In the genomic region with DNA sequence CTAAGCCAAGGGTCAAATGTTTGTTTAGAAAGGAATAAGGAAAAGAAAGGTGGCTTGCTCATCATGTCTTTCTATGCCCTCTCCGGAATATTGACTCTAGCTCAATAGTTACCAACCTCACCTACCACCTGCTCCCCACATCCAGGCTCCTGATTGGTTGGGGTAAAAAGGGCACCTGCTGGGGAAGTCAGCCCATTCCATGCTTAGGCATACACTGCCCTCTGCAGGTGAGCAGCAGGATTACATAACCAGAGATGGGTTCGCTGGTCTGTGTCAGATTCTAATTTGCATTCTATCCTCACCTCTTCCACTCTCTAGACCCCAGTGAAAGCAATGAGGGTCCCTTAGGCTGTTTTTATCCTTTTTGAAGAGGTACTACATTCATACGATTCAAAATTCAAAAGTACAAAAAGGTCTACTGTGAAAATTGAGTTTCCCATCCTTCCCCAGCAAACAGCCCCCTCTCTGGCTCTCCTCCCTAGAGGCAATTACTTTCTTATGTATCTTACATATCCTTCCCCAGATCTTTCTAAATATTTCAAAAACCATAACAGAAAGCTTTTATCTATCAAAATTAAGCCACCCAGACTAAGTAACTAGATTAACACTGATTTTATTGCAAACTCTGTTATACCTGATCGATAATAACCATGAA, we compare ENCODE assay signal across 1 cellular context.
TF ChIP-seq lines count a peak whose summit lies in the region.

No MANE protein-coding gene starts in this region.

TF ChIP-seq in HepG2, 621 proteins besides CTCF, POLR2A, EP300 and RAD21 (continued from another document):
- TF ChIP-seq NFYB (CRISPR knock-in tag; IDR thresholded peaks at IDR 0.05) (peak; percentile 45; the same call in 1 of the 2 replicates), THRA (CRISPR knock-in tag; IDR thresholded peaks at IDR 0.05; ENCODE audit: borderline replicate concordance) (no peak), ZNF512B (CRISPR knock-in tag; IDR thresholded peaks at IDR 0.05; ENCODE audit: borderline replicate concordance) (no peak), ZBTB20 (CRISPR knock-in tag; IDR thresholded peaks at IDR 0.05; ENCODE audit: borderline replicate concordance, low read depth) (no peak), RARG (CRISPR knock-in tag; IDR thresholded peaks at IDR 0.05; ENCODE audit: low read depth) (no peak), ZNF274 (CRISPR knock-in tag; IDR thresholded peaks at IDR 0.05) (no peak), U2AF1 (optimal IDR thresholded peaks at IDR 0.05; ENCODE audit: low read depth, low read length) (no peak), FOSL2 (CRISPR knock-in tag; IDR thresholded peaks at IDR 0.05) (0 out of 2 replicates have a peak, but pooled peaks have one; percentile 10), CC2D1A (CRISPR knock-in tag; IDR thresholded peaks at IDR 0.05) (no peak), ZFY (CRISPR knock-in tag; IDR thresholded peaks at IDR 0.05) (no peak), SMC3 (IDR thresholded peaks at IDR 0.05; ENCODE audit: low read length) (peak; percentile 89), ZNF567 (CRISPR knock-in tag; IDR thresholded peaks at IDR 0.05; ENCODE audit: borderline replicate concordance) (no peak), ATF7-NPFF (CRISPR knock-in tag; IDR thresholded peaks at IDR 0.05; ENCODE audit: low read depth) (no peak)
- TF ChIP-seq, protein P1, sequence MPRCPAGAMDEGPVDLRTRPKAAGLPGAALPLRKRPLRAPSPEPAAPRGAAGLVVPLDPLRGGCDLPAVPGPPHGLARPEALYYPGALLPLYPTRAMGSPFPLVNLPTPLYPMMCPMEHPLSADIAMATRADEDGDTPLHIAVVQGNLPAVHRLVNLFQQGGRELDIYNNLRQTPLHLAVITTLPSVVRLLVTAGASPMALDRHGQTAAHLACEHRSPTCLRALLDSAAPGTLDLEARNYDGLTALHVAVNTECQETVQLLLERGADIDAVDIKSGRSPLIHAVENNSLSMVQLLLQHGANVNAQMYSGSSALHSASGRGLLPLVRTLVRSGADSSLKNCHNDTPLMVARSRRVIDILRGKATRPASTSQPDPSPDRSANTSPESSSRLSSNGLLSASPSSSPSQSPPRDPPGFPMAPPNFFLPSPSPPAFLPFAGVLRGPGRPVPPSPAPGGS (CRISPR knock-in tag; IDR thresholded peaks at IDR 0.05), result no peak
